Comparison of ENCODE assay signal across 8 cellular contexts in genomic region chr12:121538699-121539061, GRCh38. TPM values are rescaled to one million over a fixed set of nuclear protein-coding genes. Genes with fewer than 3 reads are reported as not detected.
DNase-seq lines count a peak whose midpoint lies in the region; ATAC-seq and TF ChIP-seq lines count a peak whose summit lies in the region.

No MANE protein-coding gene starts in this region.

- peak overlapping the region; percentile 75 for H3K27ac Mint-ChIP-seq in type B pancreatic cell

- no peaks in the 10 kb centered on the region for H3K27me3 ChIP-seq in left ventricle myocardium inferior (ENCODE audit: low read depth)
- H3K27me3 ChIP-seq in right atrium auricular region: no peaks in the 10 kb centered on the region

- no peak for ATAC-seq in GM18873 (IDR thresholded peaks at IDR 0.05; ENCODE audit: low FRiP score, unreplicated experiment)

- peak overlapping the region; percentile 91 for H3K4me3 Mint-ChIP-seq in type B pancreatic cell

- H3K36me3 Mint-ChIP-seq in type B pancreatic cell: peaks cover 12% of the 10 kb centered on the region

- DNase-seq in left ventricle myocardium inferior: no peak
- DNase-seq in right atrium auricular region (ENCODE audit: low spot score): no peak
- DNase-seq in RPMI8226: peak; percentile 46
- DNase-seq in iPS DF 19.7 (ENCODE audit: low read depth, low spot score): peak; percentile 52
- no peak for DNase-seq in type B pancreatic cell (ENCODE audit: extremely low spot score, unreplicated experiment)
- no peak for DNase-seq in GM19240 (ENCODE audit: insufficient read length, low spot score)
- no peak for DNase-seq in GM03348 (ENCODE audit: low spot score)

- H3K4me1 Mint-ChIP-seq in type B pancreatic cell (ENCODE audit: unreplicated experiment): peaks cover 21% of the 10 kb centered on the region

- H3K4me3 ChIP-seq in left ventricle myocardium inferior: peak overlapping the region; percentile 89
- peak overlapping the region in 1 of 2 donors; percentile 67 for H3K4me3 ChIP-seq in right atrium auricular region

- no peaks in the 10 kb centered on the region for H3K9me3 Mint-ChIP-seq in type B pancreatic cell

- TF ChIP-seq CTCF in left ventricle myocardium inferior (IDR thresholded peaks at IDR 0.05; ENCODE audit: borderline replicate concordance) (no peak), right atrium auricular region (IDR thresholded peaks at IDR 0.05) (no peak), type B pancreatic cell (conservative IDR thresholded peaks at IDR 0.05) (no peak)

- intact Hi-C loops in left ventricle myocardium inferior (cut with micrococcal nuclease): loop anchor here (5.0 kb wide), 1 partner anchor 36 kb away; no protein-coding TSS in a partner anchor

- peaks cover 7% of the 10 kb centered on the region for H3K27me3 Mint-ChIP-seq in type B pancreatic cell

- H3K27ac ChIP-seq in left ventricle myocardium inferior (replicated peaks) (peak overlapping the region; percentile 100), right atrium auricular region (peak overlapping the region in 1 of 2 donors; percentile 91)

- H3K9me3 ChIP-seq in left ventricle myocardium inferior (replicated peaks): no peaks in the 10 kb centered on the region
- H3K9me3 ChIP-seq in right atrium auricular region: no peaks in the 10 kb centered on the region

- H3K36me3 ChIP-seq in left ventricle myocardium inferior (no peaks in the 10 kb centered on the region), right atrium auricular region (no peaks in the 10 kb centered on the region)

- H3K4me1 ChIP-seq in left ventricle myocardium inferior: peaks cover 52% of the 10 kb centered on the region
- peaks cover 0 to 30% of the 10 kb centered on the region in 2 donors for H3K4me1 ChIP-seq in right atrium auricular region

RNA-seq across cellular contexts. Expression of gene KDM2B, which starts 42.1 kb away (rescaled TPM):
- total RNA-seq in left ventricle myocardium inferior (13.0 TPM), right atrium auricular region (10 to 100 TPM in 1 of 2 donors, 1 to 10 TPM in 1; 9.5 to 10.8 TPM), type B pancreatic cell (ENCODE audit: low replicate concordance) (36.9 and 51.7 TPM in 2 replicates)

Comparison
In these comparisons a context has a peak if more than half of its experiments do, and no peak if none do; other contexts are left out.
1. DNase-seq: peak in RPMI8226 (single experiment) and iPS DF 19.7 (single experiment); none in left ventricle myocardium inferior (single experiment), right atrium auricular region (single experiment), type B pancreatic cell (single experiment), GM19240 (single experiment) and GM03348 (single experiment).